In genomic region chr3:174859109-174859735, GRCh38 we compare ENCODE assay signal across 10 cellular contexts. TPM values are rescaled to one million over a fixed set of nuclear protein-coding genes. Genes with fewer than 3 reads are reported as not detected.
DNase-seq lines count a peak whose midpoint lies in the region; ATAC-seq and TF ChIP-seq lines count a peak whose summit lies in the region.
"Had no signal": no experiment of that assay in that cellular context is flagged by ENCODE, and none has a peak within 500 bp of the region (broad histone marks: within the 10 kb centered on the region; RNA-seq: fewer than 3 reads in every experiment).

TSS of gene NAALADL2 (plus strand) at chr3:174859334.

- 37 to 57% methylated on average over 5 of the region's 5 CpGs for WGBS in esophagus squamous epithelium, 2 donors

- ATAC-seq in left lung: peak; percentile 81
- no peak for ATAC-seq in gastrocnemius medialis

- H3K4me1 ChIP-seq in left lung: no peaks in the 10 kb centered on the region
- peaks cover 0 to 52% (median 2%) of the 10 kb centered on the region in 3 donors for H3K4me1 ChIP-seq in esophagus squamous epithelium
- H3K4me1 ChIP-seq in gastrocnemius medialis: no peaks in the 10 kb centered on the region

- H3K4me3 ChIP-seq in left lung (peak within 1 kb of the TSS in 1 of 2 donors; percentile 6), esophagus squamous epithelium (peak within 1 kb of the TSS in 2 of 4 donors; percentile 9 to 18), gastrocnemius medialis (no peak within 1 kb of the TSS)

- peak within 1 kb of the TSS in 1 of 2 donors; percentile 49 for H3K27ac ChIP-seq in left lung
- H3K27ac ChIP-seq in esophagus squamous epithelium: peak within 1 kb of the TSS in 2 of 4 donors; percentile 46 to 66
- no peak within 1 kb of the TSS for H3K27ac ChIP-seq in gastrocnemius medialis

- intact Hi-C loops in left lung (cut with DNase I): no loop called here
- intact Hi-C loops in esophagus squamous epithelium (cut with DNase I): no loop called here
- intact Hi-C loops in gastrocnemius medialis (cut with DNase I; ENCODE audit: low total_unique reads): no loop called here

- H3K27me3 ChIP-seq in left lung (no peaks in the 10 kb centered on the region), esophagus squamous epithelium (no peaks in the 10 kb centered on the region), gastrocnemius medialis (no peaks in the 10 kb centered on the region)

- DNase-seq in NCI-H1092 treated with DMSO at 0.1 percent for 48 hours (lab: John Stamatoyannopoulos, UW) (peak; percentile 7), NCI-H1092 (lab: John Stamatoyannopoulos, UW) (no peak), NCI-H748 treated with DMSO at 0.1 percent for 48 hours (lab: John Stamatoyannopoulos, UW) (peak; percentile 62), left lung (no peak), esophagus squamous epithelium (lab: John Stamatoyannopoulos, UW) (no peak), gastrocnemius medialis (no peak)
- no peak for DNase-seq in activated effector memory CD4-positive, alpha-beta T cell treated with anti-CD3 and anti-CD28 coated beads, Interleukin-2, amount 50 U/mL, for 16 hours
- DNase-seq: activated CD4-positive, alpha-beta T cell treated with anti-CD3 and anti-CD28 coated beads, Interleukin-2, amount 10 ng/mL, durations not matched to agents 24 days and 14 days; activated naive CD4-positive, alpha-beta T cell treated with anti-CD3 and anti-CD28 coated beads for 36 hours had no signal

- H3K36me3 ChIP-seq in left lung (no peaks in the 10 kb centered on the region), esophagus squamous epithelium (no peaks in the 10 kb centered on the region), gastrocnemius medialis (no peaks in the 10 kb centered on the region)

- in situ Hi-C loops in gastrocnemius medialis (cut with MboI; ENCODE audit: low sequenced_read_pairs in 4 of 4): no loop called here

- H3K9me3 ChIP-seq in left lung: no peaks in the 10 kb centered on the region
- H3K9me3 ChIP-seq in esophagus squamous epithelium: no peaks in the 10 kb centered on the region
- H3K9me3 ChIP-seq in gastrocnemius medialis: no peaks in the 10 kb centered on the region

- TF ChIP-seq CTCF in left lung (IDR thresholded peaks at IDR 0.05): no peak
- no peak for TF ChIP-seq CTCF in subcutaneous adipose tissue (IDR thresholded peaks at IDR 0.05; ENCODE audit: low read depth)
- TF ChIP-seq CTCF in esophagus squamous epithelium (IDR thresholded peaks at IDR 0.05): no peak
- TF ChIP-seq CTCF in gastrocnemius medialis (IDR thresholded peaks at IDR 0.05 in 4 of 5, conservative IDR thresholded peaks at IDR 0.05 in 1 of 5): no peak

- TF ChIP-seq POLR2A in esophagus squamous epithelium (IDR thresholded peaks at IDR 0.05) (no peak), gastrocnemius medialis (IDR thresholded peaks at IDR 0.05) (no peak)

RNA-seq across cellular contexts. Expression of gene NAALADL2, which starts in this region (rescaled TPM):
- total RNA-seq in left lung (1 to 10 TPM; 9.8 to 9.9 TPM), subcutaneous adipose tissue (10 to 100 TPM in 3 of 4 donors, 1 to 10 TPM in 1; 9.4 to 18.1 (median 11.8) TPM), esophagus squamous epithelium (1 to 10 TPM in 3 of 4 donors, under 1 TPM in 1; 0.85 to 6.3 (median 1.6) TPM), gastrocnemius medialis (1 to 10 TPM in 1 of 4 donors, under 1 TPM in 3; 0.36 to 9.2 (median 0.63) TPM)
- total RNA-seq: activated CD4-positive, alpha-beta T cell treated with anti-CD3 and anti-CD28 coated beads, Interleukin-2, amount 10 ng/mL, durations not matched to agents 24 days and 14 days; activated naive CD4-positive, alpha-beta T cell treated with anti-CD3 and anti-CD28 coated beads for 36 hours had no signal

Comparison
In these comparisons a context has a peak if more than half of its experiments do, and no peak if none do; other contexts are left out.
1. DNase-seq: peak in NCI-H1092 treated with DMSO at 0.1 percent for 48 hours (single experiment) and NCI-H748 treated with DMSO at 0.1 percent for 48 hours (single experiment); none in NCI-H1092 (single experiment), left lung (0 of 2), esophagus squamous epithelium (single experiment), gastrocnemius medialis (0 of 2) and activated effector memory CD4-positive, alpha-beta T cell treated with anti-CD3 and anti-CD28 coated beads, Interleukin-2, amount 50 U/mL, for 16 hours (single experiment).